In genomic region chr2:48113767-48114166, GRCh38 we compare ENCODE assay signal across 11 cellular contexts.
DNase-seq lines count a peak whose midpoint lies in the region; ATAC-seq, FAIRE-seq and TF ChIP-seq lines count a peak whose summit lies in the region.
"Had no signal": no experiment of that assay in that cellular context is flagged by ENCODE, and none has a peak within 500 bp of the region (broad histone marks: within the 10 kb centered on the region; RNA-seq: fewer than 3 reads in every experiment).

No MANE protein-coding gene starts in this region.

- no peak overlapping the region for H3K4me3 Mint-ChIP-seq in T-helper 17 cell
- H3K4me3 Mint-ChIP-seq in mesothelial cell of epicardium = no peak overlapping the region

- H3K27ac ChIP-seq in ACC112 (ENCODE audit: low read depth, low read length) = peak overlapping the region; percentile 36; the same call in 1 of the 2 replicates

- H3K27me3 Mint-ChIP-seq in T-helper 17 cell (peaks cover 4% of the 10 kb centered on the region), mesothelial cell of epicardium (ENCODE audit: low read depth) (no peaks in the 10 kb centered on the region)

- peaks cover 21% of the 10 kb centered on the region for H3K4me1 ChIP-seq in ACC112 (ENCODE audit: control insufficient read depth, insufficient read depth, low read length, unreplicated experiment)

- no peaks in the 10 kb centered on the region for H3K9me3 ChIP-seq in T-helper 17 cell (ENCODE audit: control insufficient read depth, low read length, poor library complexity, severe bottlenecking)

- no peaks in the 10 kb centered on the region for H3K36me3 ChIP-seq in ACC112 (ENCODE audit: insufficient read depth, low read length)

- ATAC-seq in GM18511 (IDR thresholded peaks at IDR 0.05; ENCODE audit: unreplicated experiment) (peak; percentile 28), T-helper 17 cell (no peak), GM21737 (IDR thresholded peaks at IDR 0.05; ENCODE audit: unreplicated experiment) (no peak), HG03442 (IDR thresholded peaks at IDR 0.05; ENCODE audit: unreplicated experiment) (no peak)

- H3K9me3 Mint-ChIP-seq in mesothelial cell of epicardium = no peaks in the 10 kb centered on the region
- H3K9me3 Mint-ChIP-seq: immature natural killer cell had no signal

- H3K27me3 ChIP-seq in ACC112 (ENCODE audit: insufficient read depth, low read length) = no peaks in the 10 kb centered on the region

- no peak overlapping the region for H3K4me3 ChIP-seq in ACC112 (ENCODE audit: low read depth, low read length)

- no peaks in the 10 kb centered on the region for H3K36me3 Mint-ChIP-seq in T-helper 17 cell (ENCODE audit: low read depth)
- H3K36me3 Mint-ChIP-seq in mesothelial cell of epicardium = no peaks in the 10 kb centered on the region
- H3K36me3 Mint-ChIP-seq: immature natural killer cell had no signal

- H3K4me1 Mint-ChIP-seq in T-helper 17 cell (peaks cover 14% of the 10 kb centered on the region), mesothelial cell of epicardium (peaks cover 46% of the 10 kb centered on the region)

- H3K27ac Mint-ChIP-seq in T-helper 17 cell = peak overlapping the region; percentile 90
- peak overlapping the region; percentile 69 for H3K27ac Mint-ChIP-seq in mesothelial cell of epicardium

- DNase-seq in T-helper 17 cell (no peak), mesothelial cell of epicardium (ENCODE audit: low spot score in 2 of 2, unreplicated experiment in 2 of 2) (no peak), NCI-H2107 (lab: John Stamatoyannopoulos, UW) (no peak), GM19239 (ENCODE audit: insufficient read length, low spot score) (no peak)
- DNase-seq: C1 segment of cervical spinal cord, immature natural killer cell had no signal

- no peaks in the 10 kb centered on the region for H3K79me2 ChIP-seq in ACC112 (ENCODE audit: control insufficient read depth, insufficient read depth, low read length, unreplicated experiment)

- peak overlapping the region; percentile 43 for H2AFZ ChIP-seq in ACC112 (ENCODE audit: low read length, unreplicated experiment)

- TF ChIP-seq CTCF in mesothelial cell of epicardium (IDR thresholded peaks at IDR 0.05; ENCODE audit: unreplicated experiment) = no peak

- no peak for FAIRE-seq in GM19239 (lab: Jason Lieb, UNC)
- FAIRE-seq: small intestine had no signal
